In genomic region chrY:12661607-12661973, GRCh38 we compare ENCODE assay signal across 2 cellular contexts.
TF ChIP-seq lines count a peak whose summit lies in the region.

No MANE protein-coding gene starts in this region.

TF ChIP-seq in GM23338, 12 proteins besides CTCF, POLR2A, EP300 and RAD21:
- TF ChIP-seq ZNF462 (CRISPR knock-in tag; IDR thresholded peaks at IDR 0.05) (no peak), STAT1 (IDR thresholded peaks at IDR 0.05; ENCODE audit: unreplicated experiment) (no peak)

TF ChIP-seq in HepG2, 621 proteins besides CTCF, POLR2A, EP300 and RAD21 (continued from another document):
- TF ChIP-seq ZNF512B (CRISPR knock-in tag; IDR thresholded peaks at IDR 0.05; ENCODE audit: borderline replicate concordance) = no peak
- TF ChIP-seq ZNF562 (CRISPR knock-in tag; IDR thresholded peaks at IDR 0.05; ENCODE audit: borderline replicate concordance) = no peak
- TF ChIP-seq ZKSCAN1 (IDR thresholded peaks at IDR 0.05; ENCODE audit: low read length) = no peak
- no peak for TF ChIP-seq ZNF33B (CRISPR knock-in tag; IDR thresholded peaks at IDR 0.05)
- no peak for TF ChIP-seq ZNF354B (CRISPR knock-in tag; IDR thresholded peaks at IDR 0.05)
- no peak for TF ChIP-seq PHB2 (IDR thresholded peaks at IDR 0.05; ENCODE audit: partially characterized antibody)
- no peak for TF ChIP-seq MEF2D (CRISPR knock-in tag; IDR thresholded peaks at IDR 0.05)
- TF ChIP-seq POLR2AphosphoS2 (IDR thresholded peaks at IDR 0.05; ENCODE audit: low read depth, low read length) = no peak
- TF ChIP-seq GPN1 (CRISPR knock-in tag; IDR thresholded peaks at IDR 0.05; ENCODE audit: borderline replicate concordance) = no peak
- TF ChIP-seq ZMYM3 (CRISPR knock-in tag; IDR thresholded peaks at IDR 0.05) = no peak
- no peak for TF ChIP-seq THYN1 (CRISPR knock-in tag; IDR thresholded peaks at IDR 0.05; ENCODE audit: borderline replicate concordance, low read depth)
